31 cellular contexts compared by ENCODE assay signal in the genomic region with DNA sequence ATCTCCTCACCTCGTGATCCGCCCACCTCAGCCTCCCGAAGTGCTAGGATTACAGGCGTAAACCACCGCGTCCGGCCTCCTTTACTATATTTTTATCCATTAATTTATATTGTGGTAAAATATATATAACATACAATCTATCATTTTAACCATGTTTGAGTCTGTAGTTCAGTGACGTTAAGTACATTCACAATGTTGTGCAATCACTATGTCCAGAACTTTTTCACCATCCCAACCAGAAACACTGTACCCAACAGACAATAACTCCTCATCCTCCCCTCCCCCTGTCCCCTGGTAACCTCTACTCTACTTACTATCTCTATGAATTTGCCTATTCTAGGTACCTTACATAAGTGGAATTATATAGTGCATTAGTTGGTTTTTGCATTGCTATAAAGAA.
"Had no signal": no experiment of that assay in that cellular context is flagged by ENCODE, and none has a peak within 500 bp of the region (broad histone marks: within the 10 kb centered on the region; RNA-seq: fewer than 3 reads in every experiment).

No MANE protein-coding gene starts in this region.

- DNase-seq: activated B cell treated with CpG ODN at 0.5 μM for 24 hours; activated CD4-positive, alpha-beta memory T cell treated with anti-CD3 and anti-CD28 coated beads for 36 hours; activated CD4-positive, alpha-beta memory T cell treated with anti-CD3 and anti-CD28 coated beads, Interleukin-2, amount 10 ng/mL, durations not matched to agents 7 days and 5 days; activated CD4-positive, alpha-beta T cell treated with anti-CD3 and anti-CD28 coated beads for 1 hour; activated CD4-positive, alpha-beta T cell treated with anti-CD3 and anti-CD28 coated beads for 36 hours; activated CD4-positive, alpha-beta T cell treated with anti-CD3 and anti-CD28 coated beads for 4 hours; activated CD4-positive, alpha-beta T cell treated with anti-CD3 and anti-CD28 coated beads for 48 hours; activated CD4-positive, alpha-beta T cell treated with anti-CD3 and anti-CD28 coated beads, Interleukin-2, amount 10 ng/mL, durations not matched to agents 24 days and 14 days; activated CD4-positive, alpha-beta T cell treated with anti-CD3 and anti-CD28 coated beads, Interleukin-2, amount 10 ng/mL, durations not matched to agents 7 days and 5 days; activated CD4-positive, alpha-beta T cell treated with anti-CD3 and anti-CD28 coated beads, Interleukin-2, amount 50 U/mL, for 1 hour; activated CD4-positive, alpha-beta T cell treated with anti-CD3 and anti-CD28 coated beads, Interleukin-2, amount 50 U/mL, for 4 hours; activated CD4-positive, alpha-beta T cell treated with anti-CD3 and anti-CD28 coated beads, Interleukin-2, amount 50 U/mL, for 48 hours; activated CD4-positive, CD25-positive, alpha-beta regulatory T cell; activated CD4-positive, CD25-positive, alpha-beta regulatory T cell treated with anti-CD3 and anti-CD28 coated beads, Interleukin-2, amount 50 U/mL, for 72 hours; activated CD8-positive, alpha-beta memory T cell treated with anti-CD3 and anti-CD28 coated beads for 24 hours; activated CD8-positive, alpha-beta memory T cell treated with anti-CD3 and anti-CD28 coated beads, Interleukin-2, amount 10 ng/mL, durations not matched to agents 7 days and 5 days; activated CD8-positive, alpha-beta memory T cell treated with anti-CD3 and anti-CD28 coated beads, Interleukin-2, amount 50 U/mL, for 4 hours; activated CD8-positive, alpha-beta memory T cell treated with anti-CD3 and anti-CD28 coated beads, Interleukin-2, amount 50 U/mL, for 48 hours; activated CD8-positive, alpha-beta T cell treated with anti-CD3 and anti-CD28 coated beads for 36 hours; activated CD8-positive, alpha-beta T cell treated with anti-CD3 and anti-CD28 coated beads, Interleukin-2, amount 10 ng/mL, durations not matched to agents 7 days and 5 days; activated T-cell treated with anti-CD3 and anti-CD28 coated beads for 4 hours; T-helper 1 cell; T-helper 17 cell; T-helper 2 cell; T-helper 9 cell; T1000; WERI-Rb-1 had no signal

- FAIRE-seq: TTC549 had no signal

- H3K27ac ChIP-seq: VCaP, WERI-Rb-1 had no signal

- H3K36me3 ChIP-seq: WERI-Rb-1 had no signal

- ATAC-seq: activated CD4-positive, alpha-beta T cell treated with anti-CD3 and anti-CD28 coated beads for 36 hours; activated CD4-positive, CD25-positive, alpha-beta regulatory T cell treated with anti-CD3 and anti-CD28 coated beads, Interleukin-2, amount 50 U/mL, for 24 hours; activated CD8-positive, alpha-beta memory T cell treated with anti-CD3 and anti-CD28 coated beads, Interleukin-2, amount 10 ng/mL, durations not matched to agents 7 days and 5 days; activated CD8-positive, alpha-beta T cell treated with anti-CD3 and anti-CD28 coated beads for 36 hours; activated CD8-positive, alpha-beta T cell treated with anti-CD3 and anti-CD28 coated beads, Interleukin-2, amount 10 ng/mL, durations not matched to agents 7 days and 5 days; T-helper 17 cell; WTC11 had no signal
